ENCODE assay signal across 22 cellular contexts in genomic region chr1:102572637-102573036, GRCh38.
"Had no signal": no experiment of that assay in that cellular context is flagged by ENCODE, and none has a peak within 500 bp of the region (broad histone marks: within the 10 kb centered on the region; RNA-seq: fewer than 3 reads in every experiment).

No MANE protein-coding gene starts in this region.

- H3K27me3 Mint-ChIP-seq: activated CD4-positive, alpha-beta memory T cell treated with anti-CD3 and anti-CD28 coated beads for 36 hours; activated naive CD8-positive, alpha-beta T cell treated with anti-CD3 and anti-CD28 coated beads for 36 hours; central memory CD8-positive, alpha-beta T cell; stimulated activated naive CD8-positive, alpha-beta T cell treated with anti-CD3 and anti-CD28 coated beads, Interleukin-15, amount 100 ng/mL, for 72 hours had no signal

- H3K36me3 ChIP-seq: breast epithelium, esophagus squamous epithelium, gastrocnemius medialis, pancreas, tibial artery, uterus had no signal

- H3K4me3 ChIP-seq: breast epithelium, esophagus squamous epithelium, gastrocnemius medialis, pancreas, skin epidermis, tibial artery, uterus had no signal

- H3K36me3 Mint-ChIP-seq: activated CD4-positive, alpha-beta memory T cell treated with anti-CD3 and anti-CD28 coated beads for 36 hours; activated naive CD8-positive, alpha-beta T cell treated with anti-CD3 and anti-CD28 coated beads for 36 hours; stimulated activated effector memory CD8-positive, alpha-beta T cell treated with anti-CD3 and anti-CD28 coated beads, Interleukin-12 subunit alpha, Interleukin-12 subunit beta, amount 100 ng/mL, for 72 hours had no signal

- H3K4me1 ChIP-seq: breast epithelium, esophagus squamous epithelium, gastrocnemius medialis, pancreas, tibial artery, uterus had no signal

- DNase-seq: activated CD4-positive, alpha-beta memory T cell treated with anti-CD3 and anti-CD28 coated beads for 36 hours; activated CD4-positive, alpha-beta T cell treated with anti-CD3 and anti-CD28 coated beads for 48 hours; activated naive CD4-positive, alpha-beta T cell treated with Interleukin-2 at 50 U/mL for 16 hours; activated naive CD8-positive, alpha-beta T cell treated with anti-CD3 and anti-CD28 coated beads for 36 hours; activated T-cell treated with anti-CD3 and anti-CD28 coated beads, Interleukin-2, amount 50 U/mL, for 48 hours; cortex of kidney; endodermal cell; esophagus squamous epithelium; gastrocnemius medialis; hypothalamus; left cardiac atrium; nephron progenitor cell; pancreas; right cardiac atrium; stimulated activated CD4-positive, alpha-beta T cell treated with anti-CD3 and anti-CD28 coated beads, Interleukin-1b, Interleukin-23, amount 100 ng/mL, for 48 hours; stimulated activated naive CD8-positive, alpha-beta T cell treated with anti-CD3 and anti-CD28 coated beads, Interleukin-15, amount 100 ng/mL, for 72 hours; tibial artery; uterus had no signal

- H3K27ac Mint-ChIP-seq: activated CD4-positive, alpha-beta memory T cell treated with anti-CD3 and anti-CD28 coated beads for 36 hours; activated naive CD8-positive, alpha-beta T cell treated with anti-CD3 and anti-CD28 coated beads for 36 hours; endodermal cell; nephron progenitor cell; stimulated activated effector memory CD8-positive, alpha-beta T cell treated with anti-CD3 and anti-CD28 coated beads, Interleukin-12 subunit alpha, Interleukin-12 subunit beta, amount 100 ng/mL, for 72 hours; stimulated activated naive CD8-positive, alpha-beta T cell treated with anti-CD3 and anti-CD28 coated beads, Interleukin-15, amount 100 ng/mL, for 72 hours had no signal

- H3K4me3 Mint-ChIP-seq: activated CD4-positive, alpha-beta memory T cell treated with anti-CD3 and anti-CD28 coated beads for 36 hours; activated naive CD8-positive, alpha-beta T cell treated with anti-CD3 and anti-CD28 coated beads for 36 hours; central memory CD8-positive, alpha-beta T cell; endodermal cell; nephron progenitor cell; stimulated activated effector memory CD8-positive, alpha-beta T cell treated with anti-CD3 and anti-CD28 coated beads, Interleukin-12 subunit alpha, Interleukin-12 subunit beta, amount 100 ng/mL, for 72 hours; stimulated activated naive CD8-positive, alpha-beta T cell treated with anti-CD3 and anti-CD28 coated beads, Interleukin-15, amount 100 ng/mL, for 72 hours had no signal

- H3K4me1 Mint-ChIP-seq: activated naive CD8-positive, alpha-beta T cell treated with anti-CD3 and anti-CD28 coated beads for 36 hours; central memory CD8-positive, alpha-beta T cell; nephron progenitor cell; stimulated activated effector memory CD8-positive, alpha-beta T cell treated with anti-CD3 and anti-CD28 coated beads, Interleukin-12 subunit alpha, Interleukin-12 subunit beta, amount 100 ng/mL, for 72 hours; stimulated activated naive CD8-positive, alpha-beta T cell treated with anti-CD3 and anti-CD28 coated beads, Interleukin-15, amount 100 ng/mL, for 72 hours had no signal

- ATAC-seq: gastrocnemius medialis; left cardiac atrium; pancreas; right cardiac atrium; stimulated activated effector memory CD8-positive, alpha-beta T cell treated with anti-CD3 and anti-CD28 coated beads, Interleukin-12 subunit alpha, Interleukin-12 subunit beta, amount 100 ng/mL, for 72 hours; stimulated activated naive CD8-positive, alpha-beta T cell treated with anti-CD3 and anti-CD28 coated beads, Interleukin-15, amount 100 ng/mL, for 72 hours had no signal

- H3K9me3 ChIP-seq: breast epithelium, gastrocnemius medialis, pancreas, tibial artery, uterus had no signal

- H3K9me3 Mint-ChIP-seq: activated naive CD8-positive, alpha-beta T cell treated with anti-CD3 and anti-CD28 coated beads for 36 hours; central memory CD8-positive, alpha-beta T cell; endodermal cell; nephron progenitor cell; stimulated activated naive CD8-positive, alpha-beta T cell treated with anti-CD3 and anti-CD28 coated beads, Interleukin-15, amount 100 ng/mL, for 72 hours had no signal

- H3K27me3 ChIP-seq: breast epithelium, esophagus squamous epithelium, gastrocnemius medialis, pancreas, tibial artery, uterus had no signal

- H3K27ac ChIP-seq: breast epithelium, esophagus squamous epithelium, gastrocnemius medialis, pancreas, skin epidermis, tibial artery, uterus had no signal
